In the genomic region with DNA sequence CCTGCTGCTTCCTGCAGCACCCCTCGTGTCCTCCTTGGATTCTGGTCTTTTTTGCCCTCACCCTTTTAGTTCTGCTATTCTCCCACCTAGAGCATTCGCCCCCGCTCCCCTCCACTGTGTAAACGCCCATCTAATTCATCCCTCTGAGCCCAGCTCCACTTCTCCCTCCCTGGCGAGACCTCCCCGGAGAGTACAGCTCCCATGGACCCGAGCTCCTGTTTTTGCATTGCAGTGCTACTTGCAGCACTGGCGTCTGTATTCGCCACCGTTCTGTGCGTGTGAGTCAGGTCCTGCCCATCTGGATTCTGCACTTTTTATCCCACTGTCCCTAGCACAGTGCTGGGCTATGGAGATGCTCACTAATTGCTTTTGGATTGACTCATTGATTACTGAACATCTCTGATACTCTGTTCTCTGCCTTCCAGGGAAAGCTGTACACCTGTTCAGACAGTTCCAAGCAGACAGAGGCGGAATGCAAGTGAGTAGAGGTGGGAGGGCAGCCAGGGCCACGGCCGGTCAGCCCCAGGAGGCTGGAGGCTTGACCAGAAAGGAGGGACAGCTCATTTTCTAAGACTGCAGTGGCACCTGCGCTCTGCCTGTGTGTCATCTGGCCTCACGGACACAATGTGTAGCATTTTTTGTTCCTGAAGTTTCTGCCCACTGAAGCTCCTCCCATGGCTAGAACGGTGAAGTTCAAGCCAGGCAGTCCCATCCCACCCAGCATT, we compare ENCODE assay signal across 26 cellular contexts.
"Had no signal": no experiment of that assay in that cellular context is flagged by ENCODE, and none has a peak within 500 bp of the region (broad histone marks: within the 10 kb centered on the region; RNA-seq: fewer than 3 reads in every experiment).

No MANE protein-coding gene starts in this region.

- ATAC-seq: effector memory CD8-positive, alpha-beta T cell; esophagus mucosa; gastrocnemius medialis; left cardiac atrium; left lung; left ventricle myocardium superior had no signal

- H3K27me3 ChIP-seq: colonic mucosa, esophagus squamous epithelium, gastrocnemius medialis, heart right ventricle had no signal

- H3K9me3 ChIP-seq: colonic mucosa, esophagus squamous epithelium, gastrocnemius medialis, heart right ventricle, left lung had no signal

- FAIRE-seq: endometrium, islet of Langerhans, keratinocyte had no signal

- H3K4me1 ChIP-seq: colonic mucosa, esophagus squamous epithelium, gastrocnemius medialis, heart right ventricle, left lung had no signal

- H3K27ac ChIP-seq: colonic mucosa, epithelial cell of prostate, esophagus squamous epithelium, gastrocnemius medialis, heart right ventricle, left lung had no signal

- H3K36me3 ChIP-seq: colonic mucosa, gastrocnemius medialis, left lung had no signal

- H3K4me3 ChIP-seq: colonic mucosa, esophagus squamous epithelium, gastrocnemius medialis, heart right ventricle, left lung, lung had no signal

- DNase-seq: colonic mucosa; cortex of kidney; effector CD8-positive, alpha-beta T cell; effector memory CD8-positive, alpha-beta T cell; endodermal cell; erythroblast; esophagus squamous epithelium; foreskin fibroblast; foreskin melanocyte; gastrocnemius medialis; glutamatergic neuron; head of caudate nucleus; heart right ventricle; hippocampal formation; left cardiac atrium; left ventricle myocardium superior; mammary epithelial cell; mesendoderm; midbrain had no signal
